19 cellular contexts compared by ENCODE assay signal in genomic region chr4:26015906-26016305, GRCh38.
"Had no signal": no experiment of that assay in that cellular context is flagged by ENCODE, and none has a peak within 500 bp of the region (broad histone marks: within the 10 kb centered on the region; RNA-seq: fewer than 3 reads in every experiment).

No MANE protein-coding gene starts in this region.

- H3K4me1 Mint-ChIP-seq: brain, neural crest cell had no signal

- H3K9me3 Mint-ChIP-seq: activated naive CD4-positive, alpha-beta T cell treated with anti-CD3 and anti-CD28 coated beads for 36 hours; activated T-cell treated with anti-CD3 and anti-CD28 coated beads, Interleukin-2, amount 50 U/mL, for 4 hours; central memory CD8-positive, alpha-beta T cell; T-cell; T-helper 2 cell treated with Interferon-gamma antibody and Interleukin-4, amounts not matched to agents 5 μg/mL and 100 μg/mL, for 36 hours had no signal

- H3K4me3 Mint-ChIP-seq: activated naive CD4-positive, alpha-beta T cell treated with anti-CD3 and anti-CD28 coated beads for 36 hours; activated naive CD8-positive, alpha-beta T cell treated with anti-CD3 and anti-CD28 coated beads, Interleukin-2, amount 10 ng/mL, durations not matched to agents 7 days and 5 days; activated T-cell treated with anti-CD3 and anti-CD28 coated beads, Interleukin-2, amount 50 U/mL, for 4 hours; brain; central memory CD8-positive, alpha-beta T cell; naive thymus-derived CD4-positive, alpha-beta T cell; neural crest cell; T-cell; T-helper 2 cell treated with Interferon-gamma antibody and Interleukin-4, amounts not matched to agents 5 μg/mL and 100 μg/mL, for 36 hours had no signal

- H3K9me3 ChIP-seq: esophagus muscularis mucosa, gastroesophageal sphincter, heart left ventricle, uterus had no signal

- H3K4me3 ChIP-seq: esophagus muscularis mucosa, gastroesophageal sphincter, heart left ventricle, uterus had no signal

- H3K27me3 ChIP-seq: esophagus muscularis mucosa, heart left ventricle, uterus had no signal

- ATAC-seq: activated T-cell treated with anti-CD3 and anti-CD28 coated beads, Interleukin-2, amount 50 U/mL, for 4 hours; naive thymus-derived CD4-positive, alpha-beta T cell; stimulated activated naive CD8-positive, alpha-beta T cell treated with anti-CD3 and anti-CD28 coated beads, Interleukin-15, Interleukin-2, amounts not matched to agents 100 U/mL and 50 U/mL, for 24 hours; T-cell had no signal

- H3K36me3 Mint-ChIP-seq: activated naive CD8-positive, alpha-beta T cell treated with anti-CD3 and anti-CD28 coated beads, Interleukin-2, amount 10 ng/mL, durations not matched to agents 7 days and 5 days; brain; naive thymus-derived CD4-positive, alpha-beta T cell; T-cell had no signal

- H3K36me3 ChIP-seq: esophagus muscularis mucosa, gastroesophageal sphincter, heart left ventricle, uterus had no signal

- H3K27ac ChIP-seq: uterus, VCaP had no signal

- H3K27ac Mint-ChIP-seq: activated naive CD4-positive, alpha-beta T cell treated with anti-CD3 and anti-CD28 coated beads for 36 hours; activated naive CD8-positive, alpha-beta T cell treated with anti-CD3 and anti-CD28 coated beads, Interleukin-2, amount 10 ng/mL, durations not matched to agents 7 days and 5 days; activated T-helper 2 cell treated with anti-CD3 and anti-CD28 coated beads, Interferon-gamma antibody, Interleukin-2, Interleukin-4, amounts not matched to agents 10 μg/mL and 5 μg/mL and 100 μg/mL, durations not matched to agents 14 hours and 24 hours and 36 hours; T-cell; T-helper 2 cell treated with Interferon-gamma antibody and Interleukin-4, amounts not matched to agents 5 μg/mL and 100 μg/mL, for 36 hours had no signal

- DNase-seq: activated CD4-positive, alpha-beta T cell treated with anti-CD3 and anti-CD28 coated beads for 1 hour; activated naive CD4-positive, alpha-beta T cell treated with anti-CD3 and anti-CD28 coated beads for 36 hours; activated naive CD8-positive, alpha-beta T cell treated with anti-CD3 and anti-CD28 coated beads, Interleukin-2, amount 10 ng/mL, durations not matched to agents 7 days and 5 days; activated T-cell treated with anti-CD3 and anti-CD28 coated beads, Interleukin-2, amount 50 U/mL, for 4 hours; naive thymus-derived CD4-positive, alpha-beta T cell; stimulated activated CD4-positive, alpha-beta T cell treated with anti-CD3 and anti-CD28 coated beads, Interleukin-4, amount 100 ng/mL, for 24 hours; stimulated activated naive CD8-positive, alpha-beta T cell treated with anti-CD3 and anti-CD28 coated beads, Interleukin-15, Interleukin-2, amounts not matched to agents 100 U/mL and 50 U/mL, for 24 hours; T-cell; trophoblast cell had no signal
